ENCODE assay signal across 8 cellular contexts in the genomic region with DNA sequence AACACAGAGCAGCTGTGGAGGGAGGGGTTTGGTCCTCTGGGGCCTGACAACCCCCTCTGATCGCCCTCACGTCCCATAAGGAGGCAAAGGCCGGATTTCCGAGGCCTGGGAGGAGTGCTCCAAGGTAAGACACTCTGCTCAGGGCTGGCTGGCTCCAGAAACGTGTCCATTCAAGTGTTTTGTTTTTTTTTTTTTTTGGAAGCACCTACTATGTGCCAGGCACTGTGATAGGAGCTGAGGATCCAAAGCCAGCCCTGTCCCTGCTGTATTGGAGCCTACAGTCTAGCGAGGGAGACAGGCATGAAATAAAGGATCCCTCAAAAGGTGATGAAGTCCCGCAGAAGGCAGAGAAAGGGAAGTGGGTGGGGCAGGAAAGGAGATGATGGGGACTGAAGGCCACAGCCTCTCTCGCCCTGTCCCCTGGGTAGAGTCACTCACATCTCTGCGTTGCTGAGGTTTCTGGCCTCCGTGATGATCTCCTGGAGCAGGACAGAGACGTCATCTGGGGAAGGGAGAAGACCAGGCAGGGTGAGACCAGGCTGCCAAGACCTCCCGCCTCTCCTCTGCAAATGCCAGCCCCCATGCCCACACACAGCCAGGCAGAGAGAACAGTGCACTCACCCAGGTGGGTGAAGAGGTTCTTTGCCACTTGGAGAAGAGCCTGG.
DNase-seq lines count a peak whose midpoint lies in the region; ATAC-seq and TF ChIP-seq lines count a peak whose summit lies in the region.

No MANE protein-coding gene starts in this region.

- no peak overlapping the region for H2BK15ac ChIP-seq in IMR-90 (ENCODE audit: low read depth, low read length)

- no peak for DNase-seq in CD8-positive, alpha-beta T cell
- DNase-seq in IMR-90 (no peak), NCI-H510A treated with DMSO at 0.1 percent for 48 hours (lab: John Stamatoyannopoulos, UW) (no peak), mesothelial cell of epicardium (ENCODE audit: low spot score in 2 of 2, unreplicated experiment in 2 of 2) (no peak)
- no peak for DNase-seq in central memory CD8-positive, alpha-beta T cell (ENCODE audit: low spot score in 2 of 2)
- DNase-seq in naive thymus-derived CD8-positive, alpha-beta T cell = peak in 1 of 10 donors; percentile 52

- peaks cover 2% of the 10 kb centered on the region; the same call in 1 of the 2 replicates for H4K20me1 ChIP-seq in IMR-90 (ENCODE audit: insufficient read depth, low read length)

- CTCF ChIA-PET in CD8-positive, alpha-beta T cell (lab: Charles Lee) = interaction anchor here (0.7 to 6.3 kb wide), 12 partner anchors 9 to 114 kb away, joined by 3 to 65 read pairs (median 6); no protein-coding TSS in a partner anchor
- CTCF ChIA-PET in IMR-90 (lab: Yijun Ruan, JAX) = interaction anchor here (1.4 kb wide), 1 partner anchor 83 kb away, joined by 6 read pairs; no protein-coding TSS in a partner anchor

- BruUV-seq in IMR-90 (replicated peaks; lab: Mats Ljungman, UMichigan) = no TSS peak

- no peaks in the 10 kb centered on the region for H3K79me1 ChIP-seq in IMR-90 (ENCODE audit: low read depth in 1 of 2, low read length in 2 of 2)

- H4K8ac ChIP-seq in IMR-90 (ENCODE audit: low read depth in 2 of 2, low read length in 2 of 2) = no peak overlapping the region

- H2BK5ac ChIP-seq in IMR-90 (ENCODE audit: low read depth, low read length, poor library complexity, severe bottlenecking) = no peak overlapping the region

- H2AK5ac ChIP-seq in IMR-90 (ENCODE audit: low read depth, low read length) = no peak overlapping the region

- no peaks in the 10 kb centered on the region for H3K9me3 Mint-ChIP-seq in CD8-positive, alpha-beta T cell
- H3K9me3 Mint-ChIP-seq in central memory CD8-positive, alpha-beta T cell = no peaks in the 10 kb centered on the region
- H3K9me3 Mint-ChIP-seq in naive thymus-derived CD8-positive, alpha-beta T cell = no peaks in the 10 kb centered on the region
- no peaks in the 10 kb centered on the region for H3K9me3 Mint-ChIP-seq in mesothelial cell of epicardium

- intact Hi-C loops in CD8-positive, alpha-beta T cell (cut with DNase I, micrococcal nuclease) = loop anchor here (1.0 to 5.0 kb wide), 4 partner anchors 24 to 592 kb away; no protein-coding TSS in a partner anchor
- intact Hi-C loops in IMR-90 (cut with micrococcal nuclease) = loop anchor here (1.0 kb wide), 2 partner anchors 58 to 98 kb away; no protein-coding TSS in a partner anchor

- dilution Hi-C loops in IMR-90 (cut with HindIII; ENCODE audit: low sequenced_read_pairs, unreplicated experiment) = no loop called here

- H3K4me2 ChIP-seq in IMR-90 (ENCODE audit: low read depth, low read length) = no peak overlapping the region

- in situ Hi-C loops in IMR-90 (cut with MboI; ENCODE audit: low sequenced_read_pairs) = loop anchor here (5.0 to 10.0 kb wide), 2 partner anchors 60 to 97 kb away; no protein-coding TSS in a partner anchor

- TF ChIP-seq POLR2A in IMR-90 (IDR thresholded peaks at IDR 0.05; ENCODE audit: low read depth, low read length) = no peak

- no peaks in the 10 kb centered on the region for H3K36me3 ChIP-seq in CD8-positive, alpha-beta T cell (ENCODE audit: insufficient read depth, low read length)
- H3K36me3 ChIP-seq in IMR-90 (ENCODE audit: control insufficient read depth, insufficient read depth, low read length) = no peaks in the 10 kb centered on the region

- H2AFZ ChIP-seq in IMR-90 (replicated peaks; ENCODE audit: low read length, poor library complexity) = peak overlapping the region; percentile 76

- TF ChIP-seq CTCF in CD8-positive, alpha-beta T cell (IDR thresholded peaks at IDR 0.05) = no peak
- TF ChIP-seq CTCF in IMR-90 (conservative IDR thresholded peaks at IDR 0.05; ENCODE audit: low read depth, low read length) (no peak), mesothelial cell of epicardium (IDR thresholded peaks at IDR 0.05; ENCODE audit: unreplicated experiment) (no peak)

- no peak for TF ChIP-seq RAD21 in IMR-90 (IDR thresholded peaks at IDR 0.05; ENCODE audit: low read length)

- peak overlapping the region; percentile 87 for H3K4me3 Mint-ChIP-seq in CD8-positive, alpha-beta T cell
- peak overlapping the region; percentile 81 for H3K4me3 Mint-ChIP-seq in central memory CD8-positive, alpha-beta T cell
- H3K4me3 Mint-ChIP-seq in naive thymus-derived CD8-positive, alpha-beta T cell = peak overlapping the region; percentile 78 to 92 (median 91)
- H3K4me3 Mint-ChIP-seq in mesothelial cell of epicardium = no peak overlapping the region

- H3K18ac ChIP-seq in IMR-90 (ENCODE audit: low read depth, low read length) = no peak overlapping the region

- H3K9ac ChIP-seq in IMR-90 (ENCODE audit: low read depth, low read length) = no peak overlapping the region

- H3K9me3 ChIP-seq in CD8-positive, alpha-beta T cell (ENCODE audit: low read length) = no peaks in the 10 kb centered on the region
- H3K9me3 ChIP-seq in IMR-90 (ENCODE audit: control insufficient read depth, insufficient read depth, low read length) = peaks cover 7% of the 10 kb centered on the region; the same call in 1 of the 2 replicates

- H4K91ac ChIP-seq in IMR-90 (ENCODE audit: insufficient read depth, low read depth, low read length) = no peak overlapping the region

- H2BK120ac ChIP-seq in IMR-90 (ENCODE audit: low read depth, low read length) = no peak overlapping the region

- POLR2A ChIA-PET in CD8-positive, alpha-beta T cell (lab: Charles Lee) = no interaction called here
- POLR2A ChIA-PET in IMR-90 (lab: Charles Lee; ENCODE audit: unreplicated experiment) = no interaction called here
- POLR2A ChIA-PET in naive thymus-derived CD8-positive, alpha-beta T cell (lab: Charles Lee) = no interaction called here

- no peak overlapping the region for H2BK20ac ChIP-seq in IMR-90 (ENCODE audit: low read depth, low read length)

- H3K4ac ChIP-seq in IMR-90 (ENCODE audit: low read depth, low read length) = no peak overlapping the region

- H3K36me3 Mint-ChIP-seq in CD8-positive, alpha-beta T cell = peaks cover 2% of the 10 kb centered on the region
- H3K36me3 Mint-ChIP-seq in central memory CD8-positive, alpha-beta T cell (ENCODE audit: insufficient read depth) = peaks cover 4% of the 10 kb centered on the region
- H3K36me3 Mint-ChIP-seq in naive thymus-derived CD8-positive, alpha-beta T cell = no peaks in the 10 kb centered on the region
- H3K36me3 Mint-ChIP-seq in mesothelial cell of epicardium = no peaks in the 10 kb centered on the region

- H2AK9ac ChIP-seq in IMR-90 (replicated peaks; ENCODE audit: low read depth, low read length, poor library complexity) = no peak overlapping the region

- H3K4me1 Mint-ChIP-seq in CD8-positive, alpha-beta T cell (ENCODE audit: low read depth) = peaks cover 25% of the 10 kb centered on the region
- H3K4me1 Mint-ChIP-seq in central memory CD8-positive, alpha-beta T cell = peaks cover 30% of the 10 kb centered on the region
- peaks cover 17 to 33% (median 30%) of the 10 kb centered on the region in 4 donors for H3K4me1 Mint-ChIP-seq in naive thymus-derived CD8-positive, alpha-beta T cell
- H3K4me1 Mint-ChIP-seq in mesothelial cell of epicardium = peaks cover 11% of the 10 kb centered on the region

- H3K14ac ChIP-seq in IMR-90 (replicated peaks; ENCODE audit: low read depth, low read length) = no peak overlapping the region

- peaks cover 23% of the 10 kb centered on the region for H3K4me1 ChIP-seq in CD8-positive, alpha-beta T cell (ENCODE audit: insufficient read depth, low read length)
- no peaks in the 10 kb centered on the region; the same call in 1 of the 2 replicates for H3K4me1 ChIP-seq in IMR-90 (ENCODE audit: control insufficient read depth, insufficient read depth, low read length)

- H3K27me3 ChIP-seq in CD8-positive, alpha-beta T cell (ENCODE audit: insufficient read depth, low read length) = peaks cover 3% of the 10 kb centered on the region
- peaks cover 97% of the 10 kb centered on the region for H3K27me3 ChIP-seq in IMR-90 (ENCODE audit: control insufficient read depth, insufficient read depth, low read length)

- no peak overlapping the region for H3K56ac ChIP-seq in IMR-90 (ENCODE audit: extremely low read depth, insufficient read depth, low read length)

- peak; percentile 11 for ATAC-seq in CD8-positive, alpha-beta T cell
- ATAC-seq in IMR-90 (ENCODE audit: low read depth) (no peak), HG03280 (IDR thresholded peaks at IDR 0.05; ENCODE audit: unreplicated experiment) (no peak), GM18907 (IDR thresholded peaks at IDR 0.05; ENCODE audit: unreplicated experiment) (no peak)
- peak; percentile 20 for ATAC-seq in central memory CD8-positive, alpha-beta T cell (replicated peaks; ENCODE audit: extremely low read depth, poor library complexity, severe bottlenecking)
- ATAC-seq in naive thymus-derived CD8-positive, alpha-beta T cell = peak in 1 of 2 donors; percentile 3

- H4K5ac ChIP-seq in IMR-90 (ENCODE audit: low read depth, low read length) = no peak overlapping the region

- H3K23ac ChIP-seq in IMR-90 (ENCODE audit: low read depth, low read length) = no peak overlapping the region

- peak overlapping the region; percentile 36 for H3K4me3 ChIP-seq in CD8-positive, alpha-beta T cell (ENCODE audit: low read depth, low read length)
- no peak overlapping the region for H3K4me3 ChIP-seq in IMR-90 (ENCODE audit: insufficient read depth, low read depth, low read length)

- H3K27me3 Mint-ChIP-seq in CD8-positive, alpha-beta T cell (ENCODE audit: low read depth) = peaks cover 27% of the 10 kb centered on the region
- H3K27me3 Mint-ChIP-seq in central memory CD8-positive, alpha-beta T cell = peaks cover 15% of the 10 kb centered on the region
- peaks cover 14 to 45% (median 29%) of the 10 kb centered on the region in 5 donors for H3K27me3 Mint-ChIP-seq in naive thymus-derived CD8-positive, alpha-beta T cell
- H3K27me3 Mint-ChIP-seq in mesothelial cell of epicardium (ENCODE audit: low read depth) = peaks cover 95% of the 10 kb centered on the region

- no peak overlapping the region for H3K27ac Mint-ChIP-seq in CD8-positive, alpha-beta T cell
- peak overlapping the region; percentile 81 for H3K27ac Mint-ChIP-seq in central memory CD8-positive, alpha-beta T cell (ENCODE audit: low read depth)
- peak overlapping the region; percentile 27 to 95 (median 80) for H3K27ac Mint-ChIP-seq in naive thymus-derived CD8-positive, alpha-beta T cell
- H3K27ac Mint-ChIP-seq in mesothelial cell of epicardium = no peak overlapping the region

- H3K9me1 ChIP-seq in IMR-90 (ENCODE audit: insufficient read depth, low read length) = no peaks in the 10 kb centered on the region

- no peak overlapping the region for H3K27ac ChIP-seq in CD8-positive, alpha-beta T cell (ENCODE audit: low read depth, low read length)
- H3K27ac ChIP-seq in IMR-90 (ENCODE audit: insufficient read depth, low read length) = no peak overlapping the region

- WGBS in IMR-90 (ENCODE audit: extremely low coverage in 2 of 2, insufficient read length in 1 of 2), 2 experiments = 0% methylated on average over 2 of the region's 12 CpGs; no CpG with 5 or more reads in 1 of the 2 experiments

TF ChIP-seq in IMR-90, 13 proteins besides CTCF, POLR2A, EP300 and RAD21 (continues in another document):
- no peak for TF ChIP-seq NFE2L2 (IDR thresholded peaks at IDR 0.05; ENCODE audit: low read depth, low read length)

Comparison
In these comparisons a context has a peak if more than half of its experiments do, and no peak if none do; other contexts are left out.
1. ATAC-seq: peak in CD8-positive, alpha-beta T cell (single experiment) and central memory CD8-positive, alpha-beta T cell (single experiment); none in IMR-90 (single experiment), HG03280 (single experiment) and GM18907 (single experiment).
2. H3K27ac Mint-ChIP-seq: peak in central memory CD8-positive, alpha-beta T cell (single experiment) and naive thymus-derived CD8-positive, alpha-beta T cell (10 of 10); none in CD8-positive, alpha-beta T cell (single experiment) and mesothelial cell of epicardium (single experiment).